ENCODE assay signal across 25 cellular contexts in the genomic region with DNA sequence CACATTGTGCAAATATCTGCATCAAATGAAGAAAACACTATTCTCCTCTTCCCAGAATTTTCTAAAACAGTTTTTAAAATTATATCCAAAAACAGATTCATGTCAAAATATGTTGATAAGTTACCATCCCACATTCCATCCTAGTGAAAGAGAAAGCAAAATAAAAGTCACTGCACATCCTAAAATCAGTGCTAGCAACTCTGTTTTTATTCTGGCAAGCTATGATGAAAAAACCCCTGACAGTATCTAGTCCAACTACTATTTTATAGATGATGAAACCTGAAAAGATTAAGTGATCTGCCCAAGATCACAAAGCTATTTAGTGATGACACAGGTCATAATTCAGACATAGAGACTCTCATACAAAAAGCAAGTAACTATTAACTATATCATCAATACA. TPM values are rescaled to one million over a fixed set of nuclear protein-coding genes. Genes with fewer than 3 reads are reported as not detected.
DNase-seq lines count a peak whose midpoint lies in the region; ATAC-seq and TF ChIP-seq lines count a peak whose summit lies in the region.
"Had no signal": no experiment of that assay in that cellular context is flagged by ENCODE, and none has a peak within 500 bp of the region (broad histone marks: within the 10 kb centered on the region; RNA-seq: fewer than 3 reads in every experiment).

No MANE protein-coding gene starts in this region.

- no peak for TF ChIP-seq EP300 in sigmoid colon (IDR thresholded peaks at IDR 0.05)

- no peak for TF ChIP-seq CTCF in SU-DHL-6 (IDR thresholded peaks at IDR 0.05; ENCODE audit: insufficient read depth, low read length, poor library complexity, severe bottlenecking)
- TF ChIP-seq CTCF in sigmoid colon (IDR thresholded peaks at IDR 0.05), result no peak

- H3K9me3 Mint-ChIP-seq in activated T-cell treated with anti-CD3 and anti-CD28 coated beads, Interleukin-2, amount 50 U/mL, for 24 hours, result no peaks in the 10 kb centered on the region
- no peaks in the 10 kb centered on the region for H3K9me3 Mint-ChIP-seq in activated T-cell treated with anti-CD3 and anti-CD28 coated beads, Interleukin-2, amount 50 U/mL, for 4 hours
- H3K9me3 Mint-ChIP-seq: CD14-positive monocyte; CD8-positive, alpha-beta memory T cell had no signal

- no peaks in the 10 kb centered on the region for H3K27me3 ChIP-seq in SU-DHL-6 (ENCODE audit: low read length)
- H3K27me3 ChIP-seq in sigmoid colon, result no peaks in the 10 kb centered on the region
- H3K27me3 ChIP-seq: BE2C, MG63 had no signal

- H3K27me3 Mint-ChIP-seq in activated T-cell treated with anti-CD3 and anti-CD28 coated beads, Interleukin-2, amount 50 U/mL, for 24 hours, result no peaks in the 10 kb centered on the region
- H3K27me3 Mint-ChIP-seq in activated T-cell treated with anti-CD3 and anti-CD28 coated beads, Interleukin-2, amount 50 U/mL, for 4 hours (ENCODE audit: low read depth), result no peaks in the 10 kb centered on the region
- H3K27me3 Mint-ChIP-seq: CD8-positive, alpha-beta memory T cell had no signal

- H3K9ac ChIP-seq in SU-DHL-6 (ENCODE audit: low read length), result no peak overlapping the region

- no peak for TF ChIP-seq POLR2A in sigmoid colon (IDR thresholded peaks at IDR 0.05)

- H4K20me1 ChIP-seq in SU-DHL-6 (ENCODE audit: low read depth, low read length), result 0 out of 2 replicates have a peak, but pooled peaks cover 7% of the 10 kb centered on the region

- no peak overlapping the region for H2AFZ ChIP-seq in SU-DHL-6 (ENCODE audit: low read depth, low read length, severe bottlenecking)

- H3K27ac Mint-ChIP-seq in activated T-cell treated with anti-CD3 and anti-CD28 coated beads, Interleukin-2, amount 50 U/mL, for 24 hours, result peak overlapping the region; percentile 73

- no peak for ATAC-seq in activated T-cell treated with anti-CD3 and anti-CD28 coated beads, Interleukin-2, amount 50 U/mL, for 4 hours
- ATAC-seq in sciatic nerve, result peak; percentile 57
- ATAC-seq in HG02852 (IDR thresholded peaks at IDR 0.05; ENCODE audit: unreplicated experiment), result no peak
- ATAC-seq: HCT116, PC-3 had no signal

- H3K9me2 ChIP-seq in SU-DHL-6 (replicated peaks; ENCODE audit: insufficient read depth, low read length), result no peaks in the 10 kb centered on the region

- no peak overlapping the region for H3K4me2 ChIP-seq in SU-DHL-6 (ENCODE audit: low read depth, low read length, poor library complexity, severe bottlenecking)

- H3F3A ChIP-seq in SU-DHL-6 (ENCODE audit: insufficient read depth), result peaks cover 63% of the 10 kb centered on the region

- intact Hi-C loops in sciatic nerve (cut with DNase I) (no loop called here), sigmoid colon (cut with DNase I) (no loop called here)

- H3K79me2 ChIP-seq in SU-DHL-6 (ENCODE audit: insufficient read depth, low read length), result peaks cover 28% of the 10 kb centered on the region

- no peak overlapping the region for H3K4me3 Mint-ChIP-seq in activated T-cell treated with anti-CD3 and anti-CD28 coated beads, Interleukin-2, amount 50 U/mL, for 24 hours
- H3K4me3 Mint-ChIP-seq in activated T-cell treated with anti-CD3 and anti-CD28 coated beads, Interleukin-2, amount 50 U/mL, for 4 hours, result no peak overlapping the region
- H3K4me3 Mint-ChIP-seq: CD14-positive monocyte; CD8-positive, alpha-beta memory T cell had no signal

- H3K27ac ChIP-seq in SU-DHL-6 (ENCODE audit: low read depth, low read length) (peak overlapping the region; percentile 3; the same call in 1 of the 2 replicates), sigmoid colon (no peak overlapping the region)

- H3K36me3 ChIP-seq in SU-DHL-6 (ENCODE audit: low read length) (peaks cover 81% of the 10 kb centered on the region), sigmoid colon (peaks cover 6 to 88% (median 21%) of the 10 kb centered on the region in 4 donors)

- H3K4me1 Mint-ChIP-seq in activated T-cell treated with anti-CD3 and anti-CD28 coated beads, Interleukin-2, amount 50 U/mL, for 24 hours (ENCODE audit: low read depth), result no peaks in the 10 kb centered on the region
- no peaks in the 10 kb centered on the region for H3K4me1 Mint-ChIP-seq in activated T-cell treated with anti-CD3 and anti-CD28 coated beads, Interleukin-2, amount 50 U/mL, for 4 hours (ENCODE audit: low read depth)
- H3K4me1 Mint-ChIP-seq: CD14-positive monocyte had no signal

- DNase-seq in activated T-cell treated with anti-CD3 and anti-CD28 coated beads, Interleukin-2, amount 50 U/mL, for 24 hours, result no peak
- no peak for DNase-seq in activated T-cell treated with anti-CD3 and anti-CD28 coated beads, Interleukin-2, amount 50 U/mL, for 4 hours
- DNase-seq in iris pigment epithelial cell (ENCODE audit: low read depth) (peak; percentile 11), sciatic nerve (ENCODE audit: low spot score) (no peak), sigmoid colon (no peak), AG08395 (ENCODE audit: low spot score) (no peak)
- DNase-seq: BE2C; Calu3; CD8-positive, alpha-beta memory T cell; DMS79 treated with DMSO at 0.1 percent for 48 hours; GF-D8; IMR-90; KG1; MG63; NCI-H1105 treated with DMSO at 0.1 percent for 48 hours; NCI-H146; NCI-H2029; NCI-H446; NCI-H524 treated with DMSO at 0.1 percent for 48 hours; NCI-H774; PC-3 had no signal

- H3K4me1 ChIP-seq in sigmoid colon, result no peaks in the 10 kb centered on the region
- H3K4me1 ChIP-seq: BE2C had no signal

- H3K4me3 ChIP-seq in SU-DHL-6 (ENCODE audit: insufficient read depth, low read length, poor library complexity, severe bottlenecking) (no peak overlapping the region), sigmoid colon (no peak overlapping the region)
- H3K4me3 ChIP-seq: MG63 had no signal

- peaks cover 92% of the 10 kb centered on the region for H3K36me3 Mint-ChIP-seq in activated T-cell treated with anti-CD3 and anti-CD28 coated beads, Interleukin-2, amount 50 U/mL, for 24 hours (ENCODE audit: low read depth)
- H3K36me3 Mint-ChIP-seq in activated T-cell treated with anti-CD3 and anti-CD28 coated beads, Interleukin-2, amount 50 U/mL, for 4 hours (ENCODE audit: insufficient read depth), result peaks cover 38% of the 10 kb centered on the region

- H3K9me3 ChIP-seq in SU-DHL-6 (ENCODE audit: insufficient read depth, low read length) (no peaks in the 10 kb centered on the region), sigmoid colon (no peaks in the 10 kb centered on the region)
- H3K9me3 ChIP-seq: BE2C, MG63 had no signal

RNA-seq across cellular contexts. Expression of a gene that starts 50.9 kb away (rescaled TPM):
- 10 to 100 TPM; 21.4 to 26.3 (median 24.4) TPM for total RNA-seq in activated T-cell treated with anti-CD3 and anti-CD28 coated beads, Interleukin-2, amount 50 U/mL, for 4 hours
- total RNA-seq in sciatic nerve, result 47.4 TPM
- total RNA-seq in sigmoid colon, result 10 to 100 TPM; 15.2 to 22.1 (median 15.8) TPM
- polyA plus RNA-seq in sigmoid colon, result 10 to 100 TPM in 1 of 3 donors, 1 to 10 TPM in 2; 6.0 to 17.0 (median 6.9) TPM
